ENCODE assay signal across 8 cellular contexts in the genomic region with DNA sequence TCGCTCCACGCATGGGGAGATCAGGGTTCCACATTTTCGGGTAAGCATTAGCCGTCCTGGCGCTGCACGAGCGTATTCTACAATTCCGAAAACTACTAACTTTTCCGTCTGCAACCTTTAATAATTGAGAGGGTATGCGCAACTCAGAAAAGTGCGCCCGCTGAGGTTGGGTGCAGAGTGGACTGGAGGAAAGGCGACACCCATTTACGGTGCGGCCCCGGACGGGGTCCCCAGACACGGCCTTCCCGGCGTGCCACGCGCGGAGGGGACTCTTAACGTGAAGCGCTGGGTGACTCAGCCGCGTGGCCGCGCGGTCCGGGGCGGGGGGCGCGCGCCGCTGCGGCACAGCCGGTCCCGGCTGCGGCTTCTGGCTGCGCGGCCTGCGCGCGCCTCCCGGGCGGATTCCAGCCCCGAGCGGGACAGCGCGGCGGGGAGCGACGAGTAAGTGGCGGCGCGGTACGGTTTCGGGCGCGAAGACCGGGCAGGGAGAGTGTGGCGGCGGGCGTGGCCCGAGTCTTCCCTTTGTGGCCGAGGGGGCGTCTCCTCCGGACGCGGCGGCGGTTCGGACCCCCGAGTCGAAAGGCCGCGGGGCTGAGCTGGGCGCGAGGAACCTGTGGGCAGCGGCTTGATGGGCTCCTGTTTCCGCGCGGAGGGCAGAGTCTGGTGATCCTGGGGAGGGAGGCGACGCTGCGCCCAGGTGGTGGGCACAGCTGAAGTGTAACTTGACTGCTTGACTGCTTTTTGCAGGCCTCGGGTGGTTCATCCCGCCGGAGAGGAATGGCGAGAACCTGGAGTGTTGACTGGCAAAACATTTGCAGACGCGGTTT. TPM values are rescaled to one million over a fixed set of nuclear protein-coding genes. Genes with fewer than 3 reads are reported as not detected.
DNase-seq lines count a peak whose midpoint lies in the region.

Gene KCTD20, plus strand, starts transcription at position 330 of the 827 bp plus-strand sequence. CDS start 27,098 bp downstream, outside the sequence.
A gene with protein sequence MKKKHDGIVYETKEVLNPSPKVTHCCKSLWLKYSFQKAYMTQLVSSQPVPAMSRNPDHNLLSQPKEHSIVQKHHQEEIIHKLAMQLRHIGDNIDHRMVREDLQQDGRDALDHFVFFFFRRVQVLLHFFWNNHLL (minus strand): TSS at position 184 of the 827 bp plus-strand sequence. CDS start 16,772 bp downstream, outside the sequence.

- peak within 1 kb of the TSS; percentile 74 for H2BK120ac ChIP-seq in neuronal stem cell (ENCODE audit: low read depth, low read length)

- peak within 1 kb of the TSS; percentile 59 for H2BK15ac ChIP-seq in neuronal stem cell (ENCODE audit: low read length)

- H3K4me3 ChIP-seq in HAP-1 (peak within 1 kb of the TSS; percentile 81), MG63 (peak within 1 kb of the TSS; percentile 89), SJCRH30 (peak within 1 kb of the TSS; percentile 94), neuronal stem cell (ENCODE audit: low read length in 2 of 2) (peak within 1 kb of the TSS; percentile 81 to 87)

- H3K4me1 ChIP-seq in HAP-1 (peaks cover 19% of the 10 kb centered on the region), SJCRH30 (peaks cover 6% of the 10 kb centered on the region), neuronal stem cell (ENCODE audit: control insufficient read depth in 2 of 2, insufficient read depth in 1 of 2, low read depth in 1 of 2, low read length in 2 of 2) (peaks cover 3 to 10% of the 10 kb centered on the region in 2 donors)

- DNase-seq in GDM1 (lab: John Stamatoyannopoulos, UW) (peak; percentile 85), HAP-1 (ENCODE audit: low spot score in 2 of 2) (peak; percentile 80 to 90), MG63 (peak; percentile 91), SJCRH30 (peak; percentile 90 to 91), foreskin melanocyte (peak; percentile 74), neuronal stem cell (ENCODE audit: low spot score) (peak; percentile 78), stromal cell of bone marrow (ENCODE audit: low read depth) (peak; percentile 77)
- peak; percentile 50 to 79 (median 68) for DNase-seq in activated naive CD4-positive, alpha-beta T cell (lab: John Stamatoyannopoulos, UW)

- in situ Hi-C loops in HAP-1 (cut with MboI; ENCODE audit: low sequenced_read_pairs) = no loop called here

- H3K27me3 ChIP-seq in HAP-1 (ENCODE audit: low read depth) = no peaks in the 10 kb centered on the region
- no peaks in the 10 kb centered on the region for H3K27me3 ChIP-seq in MG63
- no peaks in the 10 kb centered on the region for H3K27me3 ChIP-seq in SJCRH30
- H3K27me3 ChIP-seq in neuronal stem cell (ENCODE audit: control insufficient read depth in 3 of 3, insufficient read depth in 3 of 3, low read depth in 1 of 3, low read length in 3 of 3) = no peaks in the 10 kb centered on the region

- H3K4ac ChIP-seq in neuronal stem cell (ENCODE audit: low read length) = no peak within 1 kb of the TSS

- peak within 1 kb of the TSS; percentile 93 for H2AK5ac ChIP-seq in neuronal stem cell (ENCODE audit: low read depth, low read length)

- H4K91ac ChIP-seq in neuronal stem cell (ENCODE audit: low read depth, low read length, poor library complexity) = no peak within 1 kb of the TSS

- peak within 1 kb of the TSS; percentile 79 for H2AFZ ChIP-seq in neuronal stem cell (ENCODE audit: low read length)

- H3K9me3 ChIP-seq in HAP-1 (no peaks in the 10 kb centered on the region), MG63 (no peaks in the 10 kb centered on the region), SJCRH30 (replicated peaks) (no peaks in the 10 kb centered on the region), neuronal stem cell (replicated peaks in 1 of 2; ENCODE audit: control insufficient read depth in 2 of 2, insufficient read depth in 1 of 2, low read depth in 1 of 2, low read length in 2 of 2) (no peaks in the 10 kb centered on the region)

- no peaks in the 10 kb centered on the region for H3K36me3 ChIP-seq in HAP-1 (replicated peaks)
- H3K36me3 ChIP-seq in MG63 = peaks cover 16% of the 10 kb centered on the region
- peaks cover 5% of the 10 kb centered on the region; the same call in 1 of the 2 replicates for H3K36me3 ChIP-seq in SJCRH30
- H3K36me3 ChIP-seq in neuronal stem cell (replicated peaks in 1 of 2; ENCODE audit: control insufficient read depth in 2 of 2, insufficient read depth in 2 of 2, low read length in 2 of 2) = peaks cover 0 to under 1% of the 10 kb centered on the region in 2 donors

- H3K18ac ChIP-seq in neuronal stem cell (ENCODE audit: low read length) = peak within 1 kb of the TSS; percentile 98

- H3K27ac ChIP-seq in SJCRH30 = peak within 1 kb of the TSS; percentile 78
- H3K27ac ChIP-seq in neuronal stem cell (replicated peaks; ENCODE audit: low read length) = peak within 1 kb of the TSS; percentile 84

- peaks cover 4% of the 10 kb centered on the region for H3K79me1 ChIP-seq in neuronal stem cell (ENCODE audit: low read depth, low read length)

- peak within 1 kb of the TSS; percentile 89 for H2BK5ac ChIP-seq in neuronal stem cell (ENCODE audit: low read length)

- no peak within 1 kb of the TSS for H2BK12ac ChIP-seq in neuronal stem cell (ENCODE audit: low read length)

- H4K8ac ChIP-seq in neuronal stem cell (ENCODE audit: low read depth, low read length) = no peak within 1 kb of the TSS

- H3K23ac ChIP-seq in neuronal stem cell (ENCODE audit: low read depth, low read length, poor library complexity) = peak within 1 kb of the TSS; percentile 92

- peak within 1 kb of the TSS; percentile 60 for H3K14ac ChIP-seq in neuronal stem cell (ENCODE audit: low read length)

- peak within 1 kb of the TSS; percentile 95 for H3K4me2 ChIP-seq in neuronal stem cell (ENCODE audit: insufficient read depth, low read length, poor library complexity, severe bottlenecking)

- H3K9ac ChIP-seq in neuronal stem cell (ENCODE audit: low read depth, low read length, poor library complexity) = peak within 1 kb of the TSS; percentile 99

- no CpG with 5 or more reads among the region's 93 CpGs for WGBS in neuronal stem cell (ENCODE audit: extremely low coverage in 2 of 2, insufficient read length in 2 of 2, insufficient replicate concordance in 1 of 2), 2 donors

RNA-seq across cellular contexts. Expression of gene KCTD20, which starts in this region (rescaled TPM):
- total RNA-seq in MG63 (2014; rRNA removed; shearing (Covaris generic); ENCODE audit: low replicate concordance) = 41.0 and 61.1 TPM in 2 replicates
- 61.6 and 64.1 TPM in 2 replicates for total RNA-seq in SJCRH30 (2014; rRNA removed; shearing (Covaris generic))
- polyA plus RNA-seq in neuronal stem cell (2013, experiment 1 of 2) = 26.1 TPM
- 26.9 TPM for polyA plus RNA-seq in neuronal stem cell (2013, experiment 2 of 2)

RNA-seq across cellular contexts. Expression of the second gene that starts in this region (rescaled TPM):
- not detected in 2 replicates for total RNA-seq in MG63 (2014; rRNA removed; shearing (Covaris generic); ENCODE audit: low replicate concordance)
- total RNA-seq in SJCRH30 (2014; rRNA removed; shearing (Covaris generic)) = 0.08 TPM in 1 of 2 replicates, not detected in the other
- 0.13 TPM for polyA plus RNA-seq in neuronal stem cell (2013, experiment 1 of 2)
- polyA plus RNA-seq in neuronal stem cell (2013, experiment 2 of 2) = 0.14 TPM

Comparison
In these comparisons a context has a peak if more than half of its experiments do, and no peak if none do; other contexts are left out.
1. Peak in every context shown above with its lines: DNase-seq, H3K4me3 ChIP-seq and H3K27ac ChIP-seq.